In the genomic region with DNA sequence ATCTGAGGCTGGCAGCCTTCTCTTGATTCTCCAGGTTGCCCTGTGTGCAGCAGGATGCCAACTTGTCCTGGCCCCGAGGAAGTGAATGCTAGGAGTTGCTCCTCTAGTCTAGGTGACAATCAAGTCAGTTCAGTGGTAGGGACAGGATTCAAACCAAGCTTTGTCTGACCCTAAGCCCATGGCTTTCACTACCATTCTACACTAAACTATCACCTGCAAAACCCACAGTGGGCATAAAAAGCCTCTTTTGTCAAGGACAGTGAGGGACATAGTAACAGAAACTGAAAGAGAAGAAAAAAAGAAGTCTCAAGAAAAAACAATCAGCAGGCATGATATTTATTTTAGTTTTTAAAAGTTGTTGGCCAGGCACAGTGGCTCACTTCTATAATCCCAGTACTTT, we compare ENCODE assay signal across 18 cellular contexts. TPM values are rescaled to one million over a fixed set of nuclear protein-coding genes. Genes with fewer than 3 reads are reported as not detected.
DNase-seq lines count a peak whose midpoint lies in the region; ATAC-seq and TF ChIP-seq lines count a peak whose summit lies in the region.
"Had no signal": no experiment of that assay in that cellular context is flagged by ENCODE, and none has a peak within 500 bp of the region (broad histone marks: within the 10 kb centered on the region; RNA-seq: fewer than 3 reads in every experiment).

No MANE protein-coding gene starts in this region.

- WGBS in smooth muscle cell (ENCODE audit: low lambda C conversion rate), result 100% methylated on average over 1 of the region's 1 CpG

- peak overlapping the region in 9 of 11 experiments; percentile 24 to 57 (median 53); a peak in 14 of 22 replicates for H3K9ac ChIP-seq in BLaER1 treated with 17β-estradiol and CSF1 and Interleukin-3, amounts not matched to agents 10 nM and 100 nM
- peak overlapping the region; percentile 31 for H3K9ac ChIP-seq in Loucy (ENCODE audit: low read depth, low read length, poor library complexity, severe bottlenecking)
- H3K9ac ChIP-seq in mucosa of rectum (ENCODE audit: low read depth in 1 of 2, low read length in 2 of 2), result peak overlapping the region; percentile 29 to 49
- H3K9ac ChIP-seq in smooth muscle cell (ENCODE audit: low read depth), result no peak overlapping the region

- H3K4me2 ChIP-seq in BLaER1 treated with 17β-estradiol and CSF1 and Interleukin-3, amounts not matched to agents 10 nM and 100 nM, result peak overlapping the region; percentile 70 to 96 (median 88)
- H3K4me2 ChIP-seq in Loucy (ENCODE audit: low read depth, low read length, poor library complexity, severe bottlenecking) (peak overlapping the region; percentile 77), smooth muscle cell (no peak overlapping the region)

- H3K4me3 ChIP-seq in BLaER1 treated with 17β-estradiol and CSF1 and Interleukin-3, amounts not matched to agents 10 nM and 100 nM, result no peak overlapping the region
- H3K4me3 ChIP-seq in Loucy (ENCODE audit: low read length, poor library complexity, severe bottlenecking) (peak overlapping the region; percentile 62), mucosa of rectum (ENCODE audit: low read length in 2 of 2) (no peak overlapping the region), smooth muscle cell (no peak overlapping the region)
- H3K4me3 ChIP-seq: left lung had no signal

- no peak for TF ChIP-seq CTCF in Loucy (conservative IDR thresholded peaks at IDR 0.05; ENCODE audit: low read length)
- no peak for TF ChIP-seq CTCF in smooth muscle cell (IDR thresholded peaks at IDR 0.05; ENCODE audit: borderline replicate concordance, insufficient read depth, poor library complexity, severe bottlenecking)

- DNase-seq in smooth muscle cell (lab: John Stamatoyannopoulos, UW; ENCODE audit: unreplicated experiment) (no peak), DMS79 treated with DMSO at 0.1 percent for 48 hours (lab: John Stamatoyannopoulos, UW) (no peak), cortex of kidney (lab: John Stamatoyannopoulos, UW) (no peak), anterior cingulate cortex (lab: John Stamatoyannopoulos, UW) (no peak)
- DNase-seq: ACHN; activated CD4-positive, CD25-positive, alpha-beta regulatory T cell; activated gamma-delta T cell treated with Interleukin-2 at 50 U/mL for 16 hours; naive thymus-derived CD4-positive, alpha-beta T cell; NCI-H1930; stimulated activated CD4-positive, alpha-beta T cell treated with anti-CD3 and anti-CD28 coated beads, Interleukin-1b, Interleukin-23, amount 100 ng/mL, for 48 hours; stimulated activated CD8-positive, alpha-beta memory T cell treated with anti-CD3 and anti-CD28 coated beads, Interleukin-4, amount 100 ng/mL, for 48 hours; T-cell; trophoblast cell had no signal

- peaks cover 0 to 71% (median 0%) of the 10 kb centered on the region in 11 experiments; a peak in 2 of 22 replicates for H4K20me1 ChIP-seq in BLaER1 treated with 17β-estradiol and CSF1 and Interleukin-3, amounts not matched to agents 10 nM and 100 nM
- H4K20me1 ChIP-seq in Loucy (ENCODE audit: insufficient read depth, low read length, poor library complexity, severe bottlenecking) (no peaks in the 10 kb centered on the region), smooth muscle cell (ENCODE audit: low read depth) (no peaks in the 10 kb centered on the region)

- peaks cover 53 to 87% (median 81%) of the 10 kb centered on the region in 10 experiments for H3K4me1 ChIP-seq in BLaER1 treated with 17β-estradiol and CSF1 and Interleukin-3, amounts not matched to agents 10 nM and 100 nM
- peaks cover 25% of the 10 kb centered on the region for H3K4me1 ChIP-seq in Loucy (ENCODE audit: insufficient read depth, low read length, poor library complexity, severe bottlenecking)
- H3K4me1 ChIP-seq in mucosa of rectum (ENCODE audit: control insufficient read depth in 2 of 2, insufficient read depth in 2 of 2, low read length in 2 of 2), result peaks cover 25 to 44% of the 10 kb centered on the region in 2 donors
- H3K4me1 ChIP-seq in smooth muscle cell (ENCODE audit: low read depth), result no peaks in the 10 kb centered on the region

- H2AFZ ChIP-seq in Loucy (ENCODE audit: low read length) (no peak overlapping the region), smooth muscle cell (ENCODE audit: low read depth) (no peak overlapping the region)

- no peaks in the 10 kb centered on the region for H3K9me2 ChIP-seq in Loucy (replicated peaks; ENCODE audit: low read depth, low read length)

- H3K9me3 ChIP-seq in BLaER1 treated with 17β-estradiol and CSF1 and Interleukin-3, amounts not matched to agents 10 nM and 100 nM (replicated peaks in 1 of 11), result no peaks in the 10 kb centered on the region
- H3K9me3 ChIP-seq in Loucy (ENCODE audit: insufficient read depth, low read depth, low read length) (no peaks in the 10 kb centered on the region), mucosa of rectum (ENCODE audit: control insufficient read depth in 2 of 2, low read length in 2 of 2) (no peaks in the 10 kb centered on the region), smooth muscle cell (replicated peaks; ENCODE audit: low read depth) (no peaks in the 10 kb centered on the region)
- H3K9me3 ChIP-seq: left lung had no signal

- H3F3A ChIP-seq in Loucy (ENCODE audit: low read depth), result no peaks in the 10 kb centered on the region
- H3F3A ChIP-seq in smooth muscle cell (ENCODE audit: low read depth), result no peaks in the 10 kb centered on the region

- ATAC-seq in GM21367 (IDR thresholded peaks at IDR 0.05; ENCODE audit: unreplicated experiment), result peak; percentile 38

- H3K36me3 ChIP-seq in BLaER1 treated with 17β-estradiol and CSF1 and Interleukin-3, amounts not matched to agents 10 nM and 100 nM, result no peaks in the 10 kb centered on the region
- H3K36me3 ChIP-seq in Loucy (ENCODE audit: insufficient read depth, low read length), result no peaks in the 10 kb centered on the region
- no peaks in the 10 kb centered on the region for H3K36me3 ChIP-seq in mucosa of rectum (ENCODE audit: control insufficient read depth in 2 of 2, insufficient read depth in 2 of 2, low read length in 2 of 2)
- no peaks in the 10 kb centered on the region for H3K36me3 ChIP-seq in smooth muscle cell (ENCODE audit: low read depth)
- H3K36me3 ChIP-seq: left lung had no signal

- no peaks in the 10 kb centered on the region for H3K27me3 ChIP-seq in BLaER1 treated with 17β-estradiol and CSF1 and Interleukin-3, amounts not matched to agents 10 nM and 100 nM
- no peaks in the 10 kb centered on the region for H3K27me3 ChIP-seq in Loucy (ENCODE audit: insufficient read depth, low read length, poor library complexity, severe bottlenecking)
- H3K27me3 ChIP-seq in mucosa of rectum (ENCODE audit: control insufficient read depth in 2 of 2, insufficient read depth in 2 of 2, low read length in 2 of 2), result no peaks in the 10 kb centered on the region
- no peaks in the 10 kb centered on the region for H3K27me3 ChIP-seq in smooth muscle cell (ENCODE audit: low read depth)
- H3K27me3 ChIP-seq: left lung had no signal

- peak overlapping the region; percentile 16 to 75 (median 59); a peak in 18 of 22 replicates for H3K27ac ChIP-seq in BLaER1 treated with 17β-estradiol and CSF1 and Interleukin-3, amounts not matched to agents 10 nM and 100 nM
- H3K27ac ChIP-seq in mucosa of rectum (ENCODE audit: low read depth in 2 of 2, low read length in 2 of 2) (peak overlapping the region; percentile 78 to 81), smooth muscle cell (ENCODE audit: low read depth) (no peak overlapping the region)

- H3K79me2 ChIP-seq in Loucy (ENCODE audit: insufficient read depth, low read length) (no peaks in the 10 kb centered on the region), smooth muscle cell (ENCODE audit: low read depth) (no peaks in the 10 kb centered on the region)

RNA-seq across cellular contexts. Expression of a gene that starts 33.5 kb away (rescaled TPM):
- total RNA-seq in smooth muscle cell, result 13.5 and 23.4 TPM in 2 replicates
- polyA plus RNA-seq in smooth muscle cell, result 9.1 and 25.5 TPM in 2 replicates
- polyA plus RNA-seq: naive thymus-derived CD4-positive, alpha-beta T cell had no signal
